1 cellular context compared by ENCODE assay signal in genomic region chr3:42652251-42652610, GRCh38.
TF ChIP-seq lines count a peak whose summit lies in the region.

No MANE protein-coding gene starts in this region.

TF ChIP-seq in A549, 52 proteins besides CTCF, POLR2A, EP300 and RAD21 (continued from another document):
- TF ChIP-seq ELK1 (IDR thresholded peaks at IDR 0.05; ENCODE audit: low read depth, low read length), result no peak
